2 cellular contexts compared by ENCODE assay signal in genomic region chr15:58028392-58028791, GRCh38. TPM values are rescaled to one million over a fixed set of nuclear protein-coding genes. Genes with fewer than 3 reads are reported as not detected.
"Had no signal": no experiment of that assay in that cellular context is flagged by ENCODE, and none has a peak within 500 bp of the region (broad histone marks: within the 10 kb centered on the region; RNA-seq: fewer than 3 reads in every experiment).

No MANE protein-coding gene starts in this region.

RNA-seq across cellular contexts. Expression of gene ALDH1A2, which starts 37.1 kb away (rescaled TPM):
- total RNA-seq: naive thymus-derived CD8-positive, alpha-beta T cell; natural killer cell treated with Interleukin-12 subunit alpha and Interleukin-12 subunit beta and Interleukin-15 and Interleukin-18, amount 100 ng/mL, for 72 hours had no signal
- polyA plus RNA-seq: naive thymus-derived CD8-positive, alpha-beta T cell had no signal
